In the genomic region with DNA sequence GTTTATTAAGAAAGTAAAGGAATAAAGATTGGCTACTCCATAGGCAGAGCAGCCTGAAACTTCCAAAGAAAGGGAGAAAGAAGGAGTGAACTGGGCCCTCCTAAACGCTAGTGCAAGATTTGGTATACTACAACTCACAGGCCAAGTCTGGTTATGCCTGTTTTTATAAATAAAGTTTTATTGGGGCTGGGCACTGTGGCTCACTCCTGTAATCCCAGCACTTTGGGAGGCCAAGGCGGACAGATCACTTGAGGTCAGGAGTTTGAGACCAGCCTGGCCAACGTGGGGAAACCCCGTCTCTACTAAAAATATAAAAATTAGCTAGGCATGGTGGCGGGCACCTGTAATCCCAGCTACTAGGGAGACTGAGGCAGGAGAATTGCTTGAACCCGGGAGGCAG, we compare ENCODE assay signal across 2 cellular contexts. TPM values are rescaled to one million over a fixed set of nuclear protein-coding genes. Genes with fewer than 3 reads are reported as not detected.
"Had no signal": no experiment of that assay in that cellular context is flagged by ENCODE, and none has a peak within 500 bp of the region (broad histone marks: within the 10 kb centered on the region; RNA-seq: fewer than 3 reads in every experiment).

No MANE protein-coding gene starts in this region.

RNA-seq across cellular contexts. Expression of gene SSTR2, which starts 33.4 kb away (rescaled TPM):
- total RNA-seq: GM23248, IMR-90 had no signal
